ENCODE assay signal across 20 cellular contexts in the genomic region with DNA sequence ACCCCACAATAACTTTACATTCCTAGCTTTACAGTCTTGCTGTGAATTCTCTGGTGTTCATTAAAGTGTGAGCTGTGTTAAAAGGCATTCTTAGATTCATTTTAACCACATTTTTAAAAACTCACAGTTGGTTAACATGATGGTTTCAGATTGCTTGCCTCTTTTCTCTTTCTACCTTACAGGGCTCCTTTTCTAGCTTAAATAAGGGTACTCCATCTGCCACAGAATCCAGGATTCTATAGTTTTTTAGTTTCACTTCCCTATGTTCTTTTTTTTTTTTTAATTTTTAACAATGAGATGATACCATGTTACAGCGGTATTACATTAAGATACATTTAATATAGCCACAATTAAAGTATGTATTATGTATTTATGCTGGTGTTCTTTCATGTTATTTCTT. TPM values are rescaled to one million over a fixed set of nuclear protein-coding genes. Genes with fewer than 3 reads are reported as not detected.
DNase-seq lines count a peak whose midpoint lies in the region; ATAC-seq and TF ChIP-seq lines count a peak whose summit lies in the region.
"Had no signal": no experiment of that assay in that cellular context is flagged by ENCODE, and none has a peak within 500 bp of the region (broad histone marks: within the 10 kb centered on the region; RNA-seq: fewer than 3 reads in every experiment).

No MANE protein-coding gene starts in this region.

- no peak overlapping the region for H3K9ac ChIP-seq in SK-N-MC (ENCODE audit: insufficient read length)
- H3K9ac ChIP-seq in SK-N-SH, result no peak overlapping the region

- H3K4me1 ChIP-seq in GM23338 (ENCODE audit: insufficient read depth), result no peaks in the 10 kb centered on the region; the same call in 1 of the 2 replicates
- peaks cover 0 to 8% of the 10 kb centered on the region in 2 experiments; a peak in 1 of 4 replicates for H3K4me1 ChIP-seq in SK-N-SH (ENCODE audit: control insufficient read depth in 1 of 2, insufficient read depth in 2 of 2, low read depth in 1 of 2, low read length in 1 of 2)
- H3K4me1 ChIP-seq in effector memory CD4-positive, alpha-beta T cell (ENCODE audit: control insufficient read depth, insufficient read depth, low read length, poor library complexity, severe bottlenecking), result peaks cover 8% of the 10 kb centered on the region

- H3K4me3 ChIP-seq in GM23338, result no peak overlapping the region
- no peak overlapping the region for H3K4me3 ChIP-seq in SK-N-MC
- no peak overlapping the region for H3K4me3 ChIP-seq in SK-N-SH (ENCODE audit: low read depth in 2 of 2, low read length in 1 of 2)
- no peak overlapping the region for H3K4me3 ChIP-seq in effector memory CD4-positive, alpha-beta T cell (ENCODE audit: insufficient read depth, low read depth, low read length, poor library complexity, severe bottlenecking)
- H3K4me3 ChIP-seq: heart right ventricle, left lung, psoas muscle had no signal

- peaks cover 10% of the 10 kb centered on the region; the same call in 1 of the 2 replicates for H4K20me1 ChIP-seq in GM23338 (replicated peaks; ENCODE audit: insufficient read depth)
- no peaks in the 10 kb centered on the region for H4K20me1 ChIP-seq in SK-N-SH (ENCODE audit: insufficient read depth)

- no peaks in the 10 kb centered on the region for H3K27me3 Mint-ChIP-seq in CD4-positive, alpha-beta T cell
- peaks cover 2% of the 10 kb centered on the region for H3K27me3 Mint-ChIP-seq in GM23338 (ENCODE audit: insufficient read depth, low read depth, poor library complexity)
- H3K27me3 Mint-ChIP-seq: activated CD4-positive, alpha-beta T cell treated with anti-CD3 and anti-CD28 coated beads for 36 hours had no signal

- POLR2A ChIA-PET in CD4-positive, alpha-beta T cell (lab: Charles Lee), result interaction anchor here (0.7 to 1.1 kb wide), 2 partner anchors 12 to 17 kb away, joined by 3 to 4 read pairs; a partner anchor contains a TSS
- POLR2A ChIA-PET in SK-N-SH (lab: Yijun Ruan, JAX), result no interaction called here

- H3K9me3 Mint-ChIP-seq in CD4-positive, alpha-beta T cell, result no peaks in the 10 kb centered on the region
- H3K9me3 Mint-ChIP-seq in GM23338, result no peaks in the 10 kb centered on the region
- H3K9me3 Mint-ChIP-seq: activated T-helper 2 cell treated with anti-CD3 and anti-CD28 coated beads, Interferon-gamma antibody, Interleukin-2, Interleukin-4, amounts not matched to agents 10 μg/mL and 5 μg/mL and 100 μg/mL, durations not matched to agents 14 hours and 24 hours and 36 hours; CD14-positive monocyte had no signal

- H3K4me3 Mint-ChIP-seq in CD4-positive, alpha-beta T cell, result no peak overlapping the region
- H3K4me3 Mint-ChIP-seq in GM23338, result no peak overlapping the region
- H3K4me3 Mint-ChIP-seq: activated CD4-positive, alpha-beta T cell treated with anti-CD3 and anti-CD28 coated beads for 36 hours; CD14-positive monocyte had no signal

- no peaks in the 10 kb centered on the region for H3K27me3 ChIP-seq in CD4-positive, alpha-beta T cell (ENCODE audit: control insufficient read depth, insufficient read depth, low read length)
- H3K27me3 ChIP-seq in GM23338 (ENCODE audit: insufficient read depth), result no peaks in the 10 kb centered on the region
- no peaks in the 10 kb centered on the region for H3K27me3 ChIP-seq in SK-N-SH (ENCODE audit: insufficient read depth)
- no peaks in the 10 kb centered on the region for H3K27me3 ChIP-seq in effector memory CD4-positive, alpha-beta T cell (replicated peaks; ENCODE audit: control insufficient read depth, insufficient read depth, low read length, poor library complexity, severe bottlenecking)
- H3K27me3 ChIP-seq: heart right ventricle, left lung had no signal

- TF ChIP-seq CTCF in CD4-positive, alpha-beta T cell (IDR thresholded peaks at IDR 0.05), result no peak
- TF ChIP-seq CTCF in GM23338 (conservative IDR thresholded peaks at IDR 0.05; ENCODE audit: low read depth in 2 of 2), result no peak
- TF ChIP-seq CTCF in SK-N-SH (IDR thresholded peaks at IDR 0.05), result no peak

- CTCF ChIA-PET in CD4-positive, alpha-beta T cell (lab: Charles Lee), result no interaction called here
- CTCF ChIA-PET in SK-N-SH (lab: Yijun Ruan, JAX), result no interaction called here

- no peak for TF ChIP-seq EP300 in SK-N-SH (IDR thresholded peaks at IDR 0.05; ENCODE audit: borderline replicate concordance in 1 of 2, low read depth in 1 of 2, low read length in 1 of 2)

- H3K9me2 ChIP-seq in GM23338 (ENCODE audit: insufficient read depth) (no peaks in the 10 kb centered on the region), SK-N-SH (no peaks in the 10 kb centered on the region)

- H3K9me3 ChIP-seq in CD4-positive, alpha-beta T cell (ENCODE audit: control insufficient read depth, low read length), result no peaks in the 10 kb centered on the region
- H3K9me3 ChIP-seq in SK-N-MC (ENCODE audit: low read depth, low read length), result no peaks in the 10 kb centered on the region
- no peaks in the 10 kb centered on the region for H3K9me3 ChIP-seq in SK-N-SH
- no peaks in the 10 kb centered on the region for H3K9me3 ChIP-seq in effector memory CD4-positive, alpha-beta T cell (ENCODE audit: control insufficient read depth, low read length)
- H3K9me3 ChIP-seq: heart right ventricle, left lung, psoas muscle had no signal

- 98% methylated on average over 1 of the region's 1 CpG for WGBS in SK-N-SH (ENCODE audit: low lambda C conversion rate)

- TF ChIP-seq RAD21 in SK-N-SH (IDR thresholded peaks at IDR 0.05; ENCODE audit: low read length), result no peak

- no peak overlapping the region for H2AFZ ChIP-seq in GM23338
- no peak overlapping the region for H2AFZ ChIP-seq in SK-N-SH (ENCODE audit: low read depth)

- DNase-seq in CD4-positive, alpha-beta T cell, result no peak
- DNase-seq in GM23338 (ENCODE audit: low spot score) (no peak), SK-N-MC (ENCODE audit: low read depth, low spot score) (no peak), epithelial cell of prostate (ENCODE audit: low read depth, low spot score) (no peak), DMS79 (lab: John Stamatoyannopoulos, UW) (no peak), SK-N-SH (no peak)
- no peak for DNase-seq in effector memory CD4-positive, alpha-beta T cell
- DNase-seq: activated CD4-positive, alpha-beta T cell treated with anti-CD3 and anti-CD28 coated beads for 36 hours; DMS53; heart right ventricle; left lung; midbrain; NCI-H2029 treated with DMSO at 0.1 percent for 48 hours; NCI-H446 treated with DMSO at 0.1 percent for 48 hours; psoas muscle; stimulated activated CD4-positive, alpha-beta T cell treated with anti-CD3 and anti-CD28 coated beads, Interleukin-2, amount 100 ng/mL, for 24 hours; stimulated activated naive CD4-positive, alpha-beta T cell treated with Interleukin-2 at 50 U/mL for 16 hours had no signal

- H3K79me2 ChIP-seq in GM23338 (replicated peaks; ENCODE audit: insufficient read depth) (no peaks in the 10 kb centered on the region), SK-N-SH (ENCODE audit: insufficient read depth) (no peaks in the 10 kb centered on the region)

- no peak overlapping the region for H3K27ac ChIP-seq in CD4-positive, alpha-beta T cell (ENCODE audit: low read depth, low read length)
- H3K27ac ChIP-seq in GM23338 (ENCODE audit: low read depth) (no peak overlapping the region), SK-N-MC (0 out of 2 replicates have a peak overlapping the region, but pooled peaks have one; percentile 42), epithelial cell of prostate (peak overlapping the region; percentile 41), SK-N-SH (ENCODE audit: low read depth in 2 of 2, low read length in 1 of 2) (no peak overlapping the region)
- H3K27ac ChIP-seq in effector memory CD4-positive, alpha-beta T cell (ENCODE audit: insufficient read depth, low read length, poor library complexity, severe bottlenecking), result no peak overlapping the region
- H3K27ac ChIP-seq: left lung had no signal

- H3K4me2 ChIP-seq in GM23338 (no peak overlapping the region), SK-N-SH (no peak overlapping the region)

- peaks cover 20% of the 10 kb centered on the region for H3K4me1 Mint-ChIP-seq in CD4-positive, alpha-beta T cell (ENCODE audit: low read depth)
- peaks cover 9% of the 10 kb centered on the region for H3K4me1 Mint-ChIP-seq in GM23338

- H3K36me3 ChIP-seq in GM23338 (ENCODE audit: insufficient read depth), result peaks cover 16% of the 10 kb centered on the region; the same call in 1 of the 2 replicates
- peaks cover 56% of the 10 kb centered on the region for H3K36me3 ChIP-seq in SK-N-MC (ENCODE audit: insufficient read depth, low read length)
- H3K36me3 ChIP-seq in SK-N-SH (replicated peaks in 1 of 2; ENCODE audit: control insufficient read depth in 1 of 2, insufficient read depth in 2 of 2, low read length in 1 of 2), result peaks cover 38 to 60% of the 10 kb centered on the region in 2 experiments
- H3K36me3 ChIP-seq in effector memory CD4-positive, alpha-beta T cell (ENCODE audit: control insufficient read depth, insufficient read depth, low read length), result peaks cover 36% of the 10 kb centered on the region

- peak overlapping the region; percentile 38 for H3K27ac Mint-ChIP-seq in CD4-positive, alpha-beta T cell
- H3K27ac Mint-ChIP-seq in GM23338, result peak overlapping the region; percentile 56; the same call in 1 of the 2 replicates
- H3K27ac Mint-ChIP-seq: activated CD4-positive, alpha-beta T cell treated with anti-CD3 and anti-CD28 coated beads for 36 hours; activated T-helper 2 cell treated with anti-CD3 and anti-CD28 coated beads, Interferon-gamma antibody, Interleukin-2, Interleukin-4, amounts not matched to agents 10 μg/mL and 5 μg/mL and 100 μg/mL, durations not matched to agents 14 hours and 24 hours and 36 hours had no signal

- intact Hi-C loops in CD4-positive, alpha-beta T cell (cut with DNase I, micrococcal nuclease), result no loop called here

- H3F3A ChIP-seq in GM23338 (replicated peaks; ENCODE audit: low read depth) (0 out of 2 replicates have a peak, but pooled peaks cover 3% of the 10 kb centered on the region), SK-N-SH (replicated peaks; ENCODE audit: insufficient read depth) (peaks cover 15% of the 10 kb centered on the region)

- peaks cover 58% of the 10 kb centered on the region for H3K36me3 Mint-ChIP-seq in CD4-positive, alpha-beta T cell (ENCODE audit: low read depth)
- H3K36me3 Mint-ChIP-seq in GM23338 (ENCODE audit: low read depth), result peaks cover 23% of the 10 kb centered on the region

- ATAC-seq in CD4-positive, alpha-beta T cell (ENCODE audit: poor library complexity), result no peak
- ATAC-seq in GM23338, result no peak
- ATAC-seq in HG03432 (IDR thresholded peaks at IDR 0.05; ENCODE audit: unreplicated experiment), result no peak
- ATAC-seq: activated CD4-positive, alpha-beta T cell treated with anti-CD3 and anti-CD28 coated beads for 36 hours; heart right ventricle; left lung; psoas muscle had no signal

RNA-seq across cellular contexts. Expression of a gene that starts 3.9 kb away (rescaled TPM):
- 1 to 10 TPM; 7.0 to 8.1 TPM for total RNA-seq in CD4-positive, alpha-beta T cell
- 0.54 and 0.63 TPM in 2 replicates for total RNA-seq in GM23338 (2014; rRNA removed; shearing (Covaris generic))
- polyA plus RNA-seq in GM23338 (2016; fragmentation: Nextera tagmentation; extraction: Ambion mirVana), result 0.52 and 0.74 TPM in 2 replicates
- 2.9 and 3.9 TPM in 2 replicates for polyA plus RNA-seq in SK-N-SH (2012; rRNA removed)
- polyA plus RNA-seq in SK-N-SH (2012; cell fraction: cytosol; rRNA removed), result 6.0 and 6.3 TPM in 2 replicates
- 1.3 and 2.8 TPM in 2 replicates for polyA plus RNA-seq in SK-N-SH (2012; cell fraction: nucleus; rRNA removed)

RNA-seq across cellular contexts. Expression of a gene that starts 17.0 kb away (rescaled TPM):
- total RNA-seq in CD4-positive, alpha-beta T cell, result 10 to 100 TPM in 1 of 2 experiments, 1 to 10 TPM in 1; 9.3 to 10.3 TPM
- 25.3 and 30.3 TPM in 2 replicates for total RNA-seq in GM23338 (2014; rRNA removed; shearing (Covaris generic))
- polyA plus RNA-seq in GM23338 (2016; fragmentation: Nextera tagmentation; extraction: Ambion mirVana) (22.7 and 26.4 TPM in 2 replicates), SK-N-SH (2012; rRNA removed) (6.5 and 9.5 TPM in 2 replicates)
- 11.6 and 14.4 TPM in 2 replicates for polyA plus RNA-seq in SK-N-SH (2012; cell fraction: cytosol; rRNA removed)
- polyA plus RNA-seq in SK-N-SH (2012; cell fraction: nucleus; rRNA removed), result 2.3 and 6.3 TPM in 2 replicates

RNA-seq across cellular contexts. Expression of a gene that starts 50.9 kb away (rescaled TPM):
- 10 to 100 TPM; 14.7 to 15.3 TPM for total RNA-seq in CD4-positive, alpha-beta T cell
- total RNA-seq in GM23338 (2014; rRNA removed; shearing (Covaris generic)), result 29.2 and 37.0 TPM in 2 replicates
- 11.6 and 12.9 TPM in 2 replicates for polyA plus RNA-seq in GM23338 (2016; fragmentation: Nextera tagmentation; extraction: Ambion mirVana)
- polyA plus RNA-seq in SK-N-SH (2012; rRNA removed), result 11.7 and 14.9 TPM in 2 replicates
- polyA plus RNA-seq in SK-N-SH (2012; cell fraction: cytosol; rRNA removed), result 18.4 and 20.9 TPM in 2 replicates
- 6.4 and 12.6 TPM in 2 replicates for polyA plus RNA-seq in SK-N-SH (2012; cell fraction: nucleus; rRNA removed)

Comparison
In these comparisons a context has a peak if more than half of its experiments do, and no peak if none do; other contexts are left out.
1. H3K27ac ChIP-seq: peak in SK-N-MC (single experiment) and epithelial cell of prostate (single experiment); none in CD4-positive, alpha-beta T cell (single experiment), GM23338 (single experiment), SK-N-SH (0 of 2) and effector memory CD4-positive, alpha-beta T cell (single experiment).